1 cellular context compared by ENCODE assay signal in genomic region chr10:118447478-118447877, GRCh38.
TF ChIP-seq lines count a peak whose summit lies in the region.

No MANE protein-coding gene starts in this region.

TF ChIP-seq in K562, 482 proteins besides CTCF, POLR2A, EP300 and RAD21 (continued from another document):
- TF ChIP-seq BHLHE40 (IDR thresholded peaks at IDR 0.05; ENCODE audit: low read length) (0 out of 2 replicates have a peak, but pooled peaks have one; percentile 8), KAT7 (CRISPR knock-in tag; IDR thresholded peaks at IDR 0.05; ENCODE audit: borderline replicate concordance) (no peak)
- TF ChIP-seq, protein P1, sequence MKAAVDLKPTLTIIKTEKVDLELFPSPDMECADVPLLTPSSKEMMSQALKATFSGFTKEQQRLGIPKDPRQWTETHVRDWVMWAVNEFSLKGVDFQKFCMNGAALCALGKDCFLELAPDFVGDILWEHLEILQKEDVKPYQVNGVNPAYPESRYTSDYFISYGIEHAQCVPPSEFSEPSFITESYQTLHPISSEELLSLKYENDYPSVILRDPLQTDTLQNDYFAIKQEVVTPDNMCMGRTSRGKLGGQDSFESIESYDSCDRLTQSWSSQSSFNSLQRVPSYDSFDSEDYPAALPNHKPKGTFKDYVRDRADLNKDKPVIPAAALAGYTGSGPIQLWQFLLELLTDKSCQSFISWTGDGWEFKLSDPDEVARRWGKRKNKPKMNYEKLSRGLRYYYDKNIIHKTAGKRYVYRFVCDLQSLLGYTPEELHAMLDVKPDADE (conservative IDR thresholded peaks at IDR 0.05; ENCODE audit: control insufficient read depth, low read depth, low read length), result no peak
